ENCODE assay signal across 16 cellular contexts in the genomic region with DNA sequence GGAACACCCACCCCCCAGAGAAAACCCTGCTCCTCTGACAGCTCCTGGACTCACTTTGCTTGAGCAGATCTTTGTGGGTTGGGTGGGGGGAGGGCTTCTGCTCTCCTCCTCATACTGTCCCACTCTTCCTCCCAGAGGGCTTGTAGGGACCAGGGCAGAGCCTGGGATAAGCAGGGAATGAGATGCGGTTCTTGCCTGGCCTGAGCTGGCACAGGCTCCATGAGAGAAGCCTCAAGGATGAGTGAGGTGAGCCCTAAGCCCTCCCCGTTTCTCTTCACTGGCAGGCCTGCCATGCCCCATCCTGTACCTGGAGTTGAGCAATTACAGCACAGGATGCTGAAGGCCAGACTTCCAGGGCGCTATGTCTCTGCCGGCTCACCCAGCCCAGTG.
DNase-seq lines count a peak whose midpoint lies in the region; ATAC-seq, FAIRE-seq and TF ChIP-seq lines count a peak whose summit lies in the region.
"Had no signal": no experiment of that assay in that cellular context is flagged by ENCODE, and none has a peak within 500 bp of the region (broad histone marks: within the 10 kb centered on the region; RNA-seq: fewer than 3 reads in every experiment).

No MANE protein-coding gene starts in this region.

- peak overlapping the region in 1 of 2 experiments; percentile 22 for H3K4me3 ChIP-seq in mesenchymal stem cell (ENCODE audit: insufficient read depth in 1 of 2, low read depth in 1 of 2, low read length in 2 of 2)
- H3K4me3 ChIP-seq in urinary bladder (ENCODE audit: low read depth, low read length): no peak overlapping the region

- peak overlapping the region; percentile 14 for H3K27ac ChIP-seq in mesenchymal stem cell (ENCODE audit: low read length, poor library complexity, severe bottlenecking)
- peak overlapping the region; percentile 11 for H3K27ac ChIP-seq in urinary bladder (ENCODE audit: low read depth)
- H3K27ac ChIP-seq: HL-60 had no signal

- H4K91ac ChIP-seq in mesenchymal stem cell (ENCODE audit: low read length): peak overlapping the region; percentile 98

- no peak overlapping the region for H2AFZ ChIP-seq in mesenchymal stem cell (ENCODE audit: low read depth, low read length)

- peak overlapping the region; percentile 78 for H2BK120ac ChIP-seq in mesenchymal stem cell (ENCODE audit: low read depth, low read length)

- peak overlapping the region in 3 of 5 experiments; percentile 12 to 88 (median 78) for H3K27ac Mint-ChIP-seq in brain

- no peak for TF ChIP-seq CTCF in brain (conservative IDR thresholded peaks at IDR 0.05)

- DNase-seq in M059J (ENCODE audit: low read depth) (peak; percentile 62), mesenchymal stem cell (no peak), RCC 7860 (ENCODE audit: low spot score) (no peak)
- DNase-seq: activated CD4-positive, alpha-beta T cell treated with anti-CD3 and anti-CD28 coated beads, Interleukin-2, amount 50 U/mL, for 48 hours; activated naive CD4-positive, alpha-beta T cell treated with anti-CD3 and anti-CD28 coated beads, Interleukin-2, amount 50 U/mL, for 16 hours; hippocampal formation; KBM-7; kidney; NCI-H1105; NCI-H526 treated with DMSO at 0.1 percent for 48 hours; stimulated activated CD4-positive, alpha-beta T cell treated with anti-CD3 and anti-CD28 coated beads, Interleukin-4, amount 100 ng/mL, for 24 hours had no signal

- H3K4ac ChIP-seq in mesenchymal stem cell (ENCODE audit: low read depth in 1 of 2, low read length in 2 of 2): peak overlapping the region; percentile 26 to 93

- peaks cover 12% of the 10 kb centered on the region for H3K4me1 ChIP-seq in mesenchymal stem cell (ENCODE audit: control insufficient read depth, insufficient read depth, low read depth, low read length)
- H3K4me1 ChIP-seq in urinary bladder (ENCODE audit: insufficient read depth): no peaks in the 10 kb centered on the region

- H3K36me3 Mint-ChIP-seq in brain: no peaks in the 10 kb centered on the region

- peaks cover 4% of the 10 kb centered on the region for H3K9me3 ChIP-seq in mesenchymal stem cell (ENCODE audit: control insufficient read depth, low read length)

- peak overlapping the region in 1 of 2 experiments; percentile 0 for H3K23ac ChIP-seq in mesenchymal stem cell (ENCODE audit: low read length in 2 of 2)

- peak overlapping the region; percentile 95 to 100 for H2BK12ac ChIP-seq in mesenchymal stem cell (ENCODE audit: low read length in 2 of 2)

- peaks cover 20% of the 10 kb centered on the region for H3K4me1 Mint-ChIP-seq in brain

- H3K18ac ChIP-seq in mesenchymal stem cell (ENCODE audit: low read depth in 1 of 2, low read length in 2 of 2): peak overlapping the region; percentile 79 to 97

- peak overlapping the region; percentile 78 for H2BK15ac ChIP-seq in mesenchymal stem cell (ENCODE audit: low read depth, poor library complexity, severe bottlenecking)

- H4K8ac ChIP-seq in mesenchymal stem cell (ENCODE audit: low read length): peak overlapping the region; percentile 83

- H3K14ac ChIP-seq in mesenchymal stem cell (ENCODE audit: low read length in 2 of 2): peak overlapping the region in 1 of 2 experiments; percentile 46

- FAIRE-seq in RCC 7860 (lab: Jason Lieb, UNC): no peak
- FAIRE-seq: kidney had no signal

- no peak for ATAC-seq in HG02759 (IDR thresholded peaks at IDR 0.05; ENCODE audit: unreplicated experiment)
- ATAC-seq in GM21717 (IDR thresholded peaks at IDR 0.05; ENCODE audit: unreplicated experiment): no peak

- no peaks in the 10 kb centered on the region for H3K27me3 ChIP-seq in mesenchymal stem cell (ENCODE audit: control insufficient read depth in 1 of 2, insufficient read depth in 1 of 2, low read length in 2 of 2)

- WGBS in mesenchymal stem cell: 28% methylated on average over 4 of the region's 4 CpGs
- WGBS in urinary bladder: 68% methylated on average over 4 of the region's 4 CpGs

- no peak overlapping the region for H3K4me3 Mint-ChIP-seq in brain

- peaks cover 3% of the 10 kb centered on the region for H3K27me3 Mint-ChIP-seq in brain

- H3K9ac ChIP-seq in mesenchymal stem cell (ENCODE audit: low read length): peak overlapping the region; percentile 75

- peaks cover 7 to 10% (median 8%) of the 10 kb centered on the region in 5 experiments for H3K9me3 Mint-ChIP-seq in brain

- no peak overlapping the region for H2BK5ac ChIP-seq in mesenchymal stem cell (ENCODE audit: low read depth, low read length, poor library complexity, severe bottlenecking)

- H3K4me2 ChIP-seq in mesenchymal stem cell (ENCODE audit: low read length, poor library complexity, severe bottlenecking): no peak overlapping the region

- no peak overlapping the region for H2AK5ac ChIP-seq in mesenchymal stem cell (ENCODE audit: low read length, severe bottlenecking)

- H3K36me3 ChIP-seq in mesenchymal stem cell (ENCODE audit: control insufficient read depth in 1 of 2, insufficient read depth in 2 of 2, low read depth in 1 of 2, low read length in 2 of 2) (peaks cover 22 to 48% of the 10 kb centered on the region in 2 experiments), urinary bladder (ENCODE audit: insufficient read depth) (no peaks in the 10 kb centered on the region)

- peaks cover 25% of the 10 kb centered on the region for H3K79me1 ChIP-seq in mesenchymal stem cell (replicated peaks; ENCODE audit: low read length, poor library complexity, severe bottlenecking)
